In genomic region chr1:2462819-2463218, GRCh38 we compare ENCODE assay signal across 19 cellular contexts. TPM values are rescaled to one million over a fixed set of nuclear protein-coding genes. Genes with fewer than 3 reads are reported as not detected.
DNase-seq lines count a peak whose midpoint lies in the region; ATAC-seq and TF ChIP-seq lines count a peak whose summit lies in the region.
"Had no signal": no experiment of that assay in that cellular context is flagged by ENCODE, and none has a peak within 500 bp of the region (broad histone marks: within the 10 kb centered on the region; RNA-seq: fewer than 3 reads in every experiment).

No MANE protein-coding gene starts in this region.

- TF ChIP-seq CTCF in mesothelial cell of epicardium (IDR thresholded peaks at IDR 0.05; ENCODE audit: unreplicated experiment): no peak
- no peak for TF ChIP-seq CTCF in type B pancreatic cell (conservative IDR thresholded peaks at IDR 0.05)

- H3K27me3 Mint-ChIP-seq in mesothelial cell of epicardium (ENCODE audit: low read depth) (peaks cover 17% of the 10 kb centered on the region), type B pancreatic cell (peaks cover 14% of the 10 kb centered on the region)
- H3K27me3 Mint-ChIP-seq: CD4-positive, alpha-beta memory T cell had no signal

- no peak overlapping the region for H3K9ac ChIP-seq in BLaER1

- H3K4me3 Mint-ChIP-seq in mesothelial cell of epicardium (peak overlapping the region; percentile 28), type B pancreatic cell (peak overlapping the region; percentile 25)
- H3K4me3 Mint-ChIP-seq: CD14-positive monocyte; CD4-positive, alpha-beta memory T cell; HFFc6 had no signal

- H3K27me3 ChIP-seq in BLaER1: peaks cover 41% of the 10 kb centered on the region
- H3K27me3 ChIP-seq: BE2C had no signal

- H3K27ac Mint-ChIP-seq in mesothelial cell of epicardium: no peak overlapping the region
- H3K27ac Mint-ChIP-seq in type B pancreatic cell: no peak overlapping the region
- H3K27ac Mint-ChIP-seq: CD14-positive monocyte; CD4-positive, alpha-beta memory T cell; HFFc6 had no signal

- H3K36me3 ChIP-seq in BLaER1: no peaks in the 10 kb centered on the region
- H3K36me3 ChIP-seq: BE2C, HAP-1 had no signal

- DNase-seq in amniotic epithelial cell (ENCODE audit: low read depth) (peak; percentile 31), mesothelial cell of epicardium (ENCODE audit: low spot score in 2 of 2, unreplicated experiment in 2 of 2) (no peak), type B pancreatic cell (ENCODE audit: extremely low spot score, unreplicated experiment) (no peak), NCI-H2171 treated with DMSO at 0.1 percent for 48 hours (lab: John Stamatoyannopoulos, UW) (no peak)
- no peak for DNase-seq in activated CD4-positive, CD25-positive, alpha-beta regulatory T cell treated with anti-CD3 and anti-CD28 coated beads, Interleukin-2, amount 50 U/mL, for 72 hours
- DNase-seq: ACHN; BE2C; CD4-positive, alpha-beta memory T cell; DMS153; DMS79; GF-D8 had no signal

- H3K4me1 ChIP-seq in BLaER1: peaks cover 82% of the 10 kb centered on the region
- H3K4me1 ChIP-seq: HAP-1 had no signal

- H3K9me3 Mint-ChIP-seq in mesothelial cell of epicardium (no peaks in the 10 kb centered on the region), type B pancreatic cell (no peaks in the 10 kb centered on the region)
- H3K9me3 Mint-ChIP-seq: CD4-positive, alpha-beta memory T cell; HFFc6 had no signal

- H3K9me3 ChIP-seq in BLaER1: no peaks in the 10 kb centered on the region
- H3K9me3 ChIP-seq: BE2C, HAP-1 had no signal

- H3K4me2 ChIP-seq in BLaER1: peak overlapping the region; percentile 88

- H4K20me1 ChIP-seq in BLaER1: peaks cover 24% of the 10 kb centered on the region

- H3K36me3 Mint-ChIP-seq in mesothelial cell of epicardium (no peaks in the 10 kb centered on the region), type B pancreatic cell (no peaks in the 10 kb centered on the region)
- H3K36me3 Mint-ChIP-seq: CD14-positive monocyte; CD4-positive, alpha-beta memory T cell had no signal

- no peak for ATAC-seq in HG03039 (IDR thresholded peaks at IDR 0.05; ENCODE audit: unreplicated experiment)
- ATAC-seq: GM12878, K562 had no signal

- H3K4me3 ChIP-seq in BLaER1: no peak overlapping the region
- H3K4me3 ChIP-seq: GM12878, HAP-1, K562 had no signal

- H3K27ac ChIP-seq in BLaER1: no peak overlapping the region

- H3K4me1 Mint-ChIP-seq in mesothelial cell of epicardium: peaks cover 10% of the 10 kb centered on the region
- peaks cover 5% of the 10 kb centered on the region for H3K4me1 Mint-ChIP-seq in type B pancreatic cell (ENCODE audit: unreplicated experiment)
- H3K4me1 Mint-ChIP-seq: CD14-positive monocyte had no signal

RNA-seq across cellular contexts. Expression of gene PLCH2, which starts 13.3 kb away (rescaled TPM):
- total RNA-seq in mesothelial cell of epicardium (1.7 to 2.1 TPM (median 1.8 TPM) in 3 replicates), type B pancreatic cell (ENCODE audit: low replicate concordance) (0.67 and 0.82 TPM in 2 replicates)
- total RNA-seq: A172 had no signal

RNA-seq across cellular contexts. Expression of gene PEX10, which starts 50.5 kb away (rescaled TPM):
- total RNA-seq in mesothelial cell of epicardium (25.8 to 26.6 TPM (median 25.9 TPM) in 3 replicates), type B pancreatic cell (ENCODE audit: low replicate concordance) (26.7 and 27.3 TPM in 2 replicates)
